Comparison of ENCODE assay signal across 14 cellular contexts in genomic region chr13:90302113-90302512, GRCh38.
DNase-seq lines count a peak whose midpoint lies in the region; ATAC-seq and TF ChIP-seq lines count a peak whose summit lies in the region.
"Had no signal": no experiment of that assay in that cellular context is flagged by ENCODE, and none has a peak within 500 bp of the region (broad histone marks: within the 10 kb centered on the region; RNA-seq: fewer than 3 reads in every experiment).

No MANE protein-coding gene starts in this region.

- CTCF ChIA-PET in activated naive CD4-positive, alpha-beta T cell treated with anti-CD3 and anti-CD28 coated beads for 36 hours (lab: Charles Lee): no interaction called here

- TF ChIP-seq CTCF in omental fat pad (IDR thresholded peaks at IDR 0.05): no peak

- H3K4me3 Mint-ChIP-seq in activated naive CD4-positive, alpha-beta T cell treated with anti-CD3 and anti-CD28 coated beads for 36 hours: no peak overlapping the region
- H3K4me3 Mint-ChIP-seq: activated CD8-positive, alpha-beta T cell treated with anti-CD3 and anti-CD28 coated beads for 36 hours had no signal

- H3K4me1 Mint-ChIP-seq in activated naive CD4-positive, alpha-beta T cell treated with anti-CD3 and anti-CD28 coated beads for 36 hours (ENCODE audit: low read depth): no peaks in the 10 kb centered on the region

- no peak overlapping the region for H3K27ac Mint-ChIP-seq in activated naive CD4-positive, alpha-beta T cell treated with anti-CD3 and anti-CD28 coated beads for 36 hours
- H3K27ac Mint-ChIP-seq: activated CD8-positive, alpha-beta T cell treated with anti-CD3 and anti-CD28 coated beads for 36 hours had no signal

- no peaks in the 10 kb centered on the region for H3K36me3 Mint-ChIP-seq in activated naive CD4-positive, alpha-beta T cell treated with anti-CD3 and anti-CD28 coated beads for 36 hours (ENCODE audit: low read depth)

- peak; percentile 0 for DNase-seq in EL
- DNase-seq in NCI-H226: peak; percentile 2
- DNase-seq in epidermal melanocyte (ENCODE audit: insufficient read length, low spot score): peak; percentile 59
- DNase-seq in omental fat pad (ENCODE audit: low spot score): no peak
- DNase-seq in activated naive CD4-positive, alpha-beta T cell treated with anti-CD3 and anti-CD28 coated beads for 36 hours: no peak
- DNase-seq in NCI-H2227 treated with DMSO at 0.1 percent for 48 hours (lab: John Stamatoyannopoulos, UW): no peak
- DNase-seq in activated CD4-positive, alpha-beta T cell treated with anti-CD3 and anti-CD28 coated beads, Interleukin-2, amount 50 U/mL, for 1 hour: no peak
- DNase-seq: activated CD8-positive, alpha-beta T cell treated with anti-CD3 and anti-CD28 coated beads for 36 hours; activated effector memory CD4-positive, alpha-beta T cell treated with anti-CD3 and anti-CD28 coated beads, Interleukin-2, amount 50 U/mL, for 16 hours; MG63; NK-92 treated with Interleukin-12 subunit alpha and Interleukin-12 subunit beta, amount 100 ng/mL, for 24 hours; posterior cingulate gyrus; substantia nigra had no signal

- H3K9me3 Mint-ChIP-seq in activated naive CD4-positive, alpha-beta T cell treated with anti-CD3 and anti-CD28 coated beads for 36 hours: peaks cover 4% of the 10 kb centered on the region

- intact Hi-C loops in activated naive CD4-positive, alpha-beta T cell treated with anti-CD3 and anti-CD28 coated beads for 36 hours (cut with micrococcal nuclease): no loop called here

- peak; percentile 59 for ATAC-seq in omental fat pad (ENCODE audit: low FRiP score)
- no peak for ATAC-seq in GM18498 (IDR thresholded peaks at IDR 0.05; ENCODE audit: unreplicated experiment)
- ATAC-seq: activated CD8-positive, alpha-beta T cell treated with anti-CD3 and anti-CD28 coated beads for 36 hours had no signal

- no peaks in the 10 kb centered on the region for H3K27me3 Mint-ChIP-seq in activated naive CD4-positive, alpha-beta T cell treated with anti-CD3 and anti-CD28 coated beads for 36 hours (ENCODE audit: low read depth)
- H3K27me3 Mint-ChIP-seq: activated CD8-positive, alpha-beta T cell treated with anti-CD3 and anti-CD28 coated beads for 36 hours had no signal

Comparison
In these comparisons a context has a peak if more than half of its experiments do, and no peak if none do; other contexts are left out.
1. DNase-seq: peak in EL (single experiment), NCI-H226 (single experiment) and epidermal melanocyte (single experiment); none in omental fat pad (single experiment), activated naive CD4-positive, alpha-beta T cell treated with anti-CD3 and anti-CD28 coated beads for 36 hours (single experiment), NCI-H2227 treated with DMSO at 0.1 percent for 48 hours (single experiment) and activated CD4-positive, alpha-beta T cell treated with anti-CD3 and anti-CD28 coated beads, Interleukin-2, amount 50 U/mL, for 1 hour (single experiment).